12 cellular contexts compared by ENCODE assay signal in the genomic region with DNA sequence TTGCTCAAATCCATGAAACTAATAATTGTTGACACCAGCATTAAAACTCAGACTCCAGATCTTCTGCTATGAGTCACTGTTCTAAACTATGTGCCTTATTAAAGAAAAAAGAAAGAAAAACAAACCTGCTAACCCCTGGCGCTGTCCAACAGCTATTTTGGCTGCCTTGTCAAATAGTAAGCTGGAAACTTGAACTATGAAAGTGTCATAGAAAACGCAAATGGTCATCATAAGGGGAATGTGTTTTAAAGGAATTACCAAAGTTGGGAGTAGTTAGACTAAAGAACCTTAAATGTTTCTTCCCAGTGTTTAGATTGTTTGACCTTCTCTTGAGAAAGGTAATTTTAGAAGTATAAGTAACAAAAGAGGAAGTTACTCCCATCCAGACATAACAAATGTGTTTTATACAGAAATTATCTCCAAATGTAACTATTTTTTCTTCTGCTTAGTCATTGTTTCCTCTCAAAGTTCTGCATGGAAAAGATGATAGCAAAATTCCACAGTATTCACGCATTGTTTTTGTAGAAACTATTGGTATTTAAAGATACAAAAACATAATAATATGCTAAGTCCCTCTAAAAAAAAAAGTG.
DNase-seq lines count a peak whose midpoint lies in the region; FAIRE-seq and TF ChIP-seq lines count a peak whose summit lies in the region.
"Had no signal": no experiment of that assay in that cellular context is flagged by ENCODE, and none has a peak within 500 bp of the region (broad histone marks: within the 10 kb centered on the region; RNA-seq: fewer than 3 reads in every experiment).

No MANE protein-coding gene starts in this region.

- H4K20me1 ChIP-seq in endothelial cell of umbilical vein (replicated peaks; ENCODE audit: control insufficient read depth, extremely low read depth, insufficient read depth, low read length): no peaks in the 10 kb centered on the region

- no peaks in the 10 kb centered on the region for H3K36me3 ChIP-seq in endothelial cell of umbilical vein (ENCODE audit: control insufficient read depth in 2 of 2, extremely low read depth in 1 of 2, insufficient read depth in 2 of 2, low read length in 2 of 2)
- H3K36me3 ChIP-seq: ovary, stomach had no signal

- H3K79me2 ChIP-seq in endothelial cell of umbilical vein (ENCODE audit: control insufficient read depth, insufficient read depth, low read length): no peaks in the 10 kb centered on the region

- TF ChIP-seq POLR2A in endothelial cell of umbilical vein (IDR thresholded peaks at IDR 0.05; ENCODE audit: low read depth, low read length): no peak

- intact Hi-C loops in endothelial cell of umbilical vein (cut with micrococcal nuclease): loop anchor here (1.0 to 2.0 kb wide), 7 partner anchors 9 to 382 kb away; no protein-coding TSS in a partner anchor

- TF ChIP-seq CTCF in endothelial cell of umbilical vein (IDR thresholded peaks at IDR 0.05; ENCODE audit: extremely low read depth in 1 of 2, insufficient read depth in 1 of 2, low read depth in 1 of 2, low read length in 2 of 2): no peak

- H3K27ac ChIP-seq in endothelial cell of umbilical vein (ENCODE audit: insufficient read depth, low read depth, low read length): peak overlapping the region; percentile 84
- H3K27ac ChIP-seq: ovary, stomach had no signal

- H3K27me3 ChIP-seq in endothelial cell of umbilical vein (ENCODE audit: control insufficient read depth in 2 of 2, insufficient read depth in 2 of 2, low read length in 2 of 2): no peaks in the 10 kb centered on the region
- H3K27me3 ChIP-seq: ovary, stomach had no signal

- no peaks in the 10 kb centered on the region for H3K9me3 ChIP-seq in endothelial cell of umbilical vein (replicated peaks; ENCODE audit: control insufficient read depth, insufficient read depth, low read length)
- H3K9me3 ChIP-seq: ovary, stomach had no signal

- dilution Hi-C loops in endothelial cell of umbilical vein (cut with MboI; ENCODE audit: extremely low pct_ligation_motif_present, low sequenced_read_pairs): no loop called here

- no TSS peak for BruUV-seq in endothelial cell of umbilical vein (replicated peaks; lab: Mats Ljungman, UMichigan)

- H3K9ac ChIP-seq in endothelial cell of umbilical vein (replicated peaks; ENCODE audit: extremely low read depth, insufficient read depth, low read length): peak overlapping the region; percentile 53

- peak overlapping the region; percentile 96 for H3K4me2 ChIP-seq in endothelial cell of umbilical vein (ENCODE audit: insufficient read depth, low read length)

- peak overlapping the region in 2 of 3 experiments; percentile 22 to 50 for H3K4me3 ChIP-seq in endothelial cell of umbilical vein (replicated peaks in 1 of 3; ENCODE audit: insufficient read depth in 1 of 3, low read depth in 1 of 3, low read length in 3 of 3)
- H3K4me3 ChIP-seq: ovary, stomach had no signal

- CTCF ChIA-PET in endothelial cell of umbilical vein (lab: Charles Lee): interaction anchor here (1.4 kb wide), 4 partner anchors 11 to 382 kb away, joined by 3 to 5 read pairs (median 4); no protein-coding TSS in a partner anchor

- H3K9me1 ChIP-seq in endothelial cell of umbilical vein (replicated peaks; ENCODE audit: control insufficient read depth, extremely low read depth, insufficient read depth, low read length): no peaks in the 10 kb centered on the region

- no peak for FAIRE-seq in RCC 7860 (lab: Jason Lieb, UNC)
- FAIRE-seq in endothelial cell of umbilical vein (lab: Jason Lieb, UNC): peak; percentile 74

- POLR2A ChIA-PET in endothelial cell of umbilical vein (lab: Charles Lee): no interaction called here

- H2AFZ ChIP-seq in endothelial cell of umbilical vein (ENCODE audit: low read depth, low read length): peak overlapping the region; percentile 34

- DNase-seq in EL: peak; percentile 83
- peak; percentile 22 for DNase-seq in RCC 7860 (ENCODE audit: low spot score)
- DNase-seq in endothelial cell of umbilical vein (ENCODE audit: low read depth, low spot score): peak; percentile 96
- peak; percentile 19 for DNase-seq in mucosa of gallbladder (ENCODE audit: low spot score)
- DNase-seq in inferior parietal cortex (ENCODE audit: extremely low spot score): no peak
- DNase-seq in NCI-H1694 (lab: John Stamatoyannopoulos, UW): no peak
- DNase-seq in effector CD8-positive, alpha-beta T cell (lab: John Stamatoyannopoulos, UW): no peak
- no peak for DNase-seq in SK-N-DZ (ENCODE audit: low spot score)
- DNase-seq: NCI-H1436 treated with DMSO at 0.1 percent for 48 hours, stomach, T-helper 17 cell had no signal

- peaks cover 19% of the 10 kb centered on the region for H3K4me1 ChIP-seq in endothelial cell of umbilical vein (ENCODE audit: control insufficient read depth, extremely low read depth, insufficient read depth, low read length)

TF ChIP-seq in endothelial cell of umbilical vein, 7 proteins besides CTCF, POLR2A, EP300 and RAD21:
- TF ChIP-seq POLR2AphosphoS5 (IDR thresholded peaks at IDR 0.05; ENCODE audit: insufficient read depth, low read depth, low read length) (peak; percentile 44), GATA2 (IDR thresholded peaks at IDR 0.05; ENCODE audit: insufficient read depth, insufficient read length, low read depth, low read length) (peak; percentile 56), FOS (IDR thresholded peaks at IDR 0.05; ENCODE audit: borderline replicate concordance, insufficient read depth, low read length) (peak; percentile 75), MYC (IDR thresholded peaks at IDR 0.05; ENCODE audit: low read depth, low read length) (no peak), EZH2 (IDR thresholded peaks at IDR 0.05; ENCODE audit: borderline replicate concordance, low read depth, low read length, severe bottlenecking) (no peak), JUN (IDR thresholded peaks at IDR 0.05; ENCODE audit: borderline replicate concordance, insufficient read depth, insufficient read length, low read depth) (peak; percentile 88)
- TF ChIP-seq, protein P1, sequence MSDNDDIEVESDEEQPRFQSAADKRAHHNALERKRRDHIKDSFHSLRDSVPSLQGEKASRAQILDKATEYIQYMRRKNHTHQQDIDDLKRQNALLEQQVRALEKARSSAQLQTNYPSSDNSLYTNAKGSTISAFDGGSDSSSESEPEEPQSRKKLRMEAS (IDR thresholded peaks at IDR 0.05; ENCODE audit: insufficient read depth, insufficient read length): no peak

Comparison
In these comparisons a context has a peak if more than half of its experiments do, and no peak if none do; other contexts are left out.
1. DNase-seq: peak in EL (single experiment), RCC 7860 (single experiment), endothelial cell of umbilical vein (single experiment) and mucosa of gallbladder (single experiment); none in inferior parietal cortex (single experiment), NCI-H1694 (single experiment), effector CD8-positive, alpha-beta T cell (single experiment) and SK-N-DZ (single experiment).